24 cellular contexts compared by ENCODE assay signal in the genomic region with DNA sequence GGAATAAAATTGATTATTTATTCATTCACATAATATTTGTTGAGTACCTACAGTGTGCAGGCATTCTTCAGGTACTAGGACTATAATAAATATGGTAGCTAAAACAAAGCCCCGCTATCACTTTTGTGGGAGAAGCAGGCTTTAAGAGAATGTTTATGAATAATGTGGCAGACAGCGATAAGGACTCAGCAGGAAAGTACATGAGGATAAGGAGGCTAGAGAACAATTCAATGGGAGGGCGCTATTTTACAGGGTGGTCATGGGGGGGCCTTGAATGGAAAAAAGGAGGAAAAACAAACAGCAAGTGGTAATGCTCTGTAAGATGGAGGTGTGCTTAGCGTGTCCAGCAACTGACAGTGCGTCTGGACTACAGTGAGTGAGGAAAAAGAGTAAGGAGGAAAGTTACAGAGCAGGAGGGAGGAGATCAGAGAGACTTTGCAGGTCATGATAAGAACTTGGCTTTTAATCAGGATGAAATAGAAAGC.
DNase-seq lines count a peak whose midpoint lies in the region; ATAC-seq, FAIRE-seq and TF ChIP-seq lines count a peak whose summit lies in the region.
"Had no signal": no experiment of that assay in that cellular context is flagged by ENCODE, and none has a peak within 500 bp of the region (broad histone marks: within the 10 kb centered on the region; RNA-seq: fewer than 3 reads in every experiment).

No MANE protein-coding gene starts in this region.

- H3K4me3 Mint-ChIP-seq in astrocyte (ENCODE audit: unreplicated experiment): no peak overlapping the region
- H3K4me3 Mint-ChIP-seq: IgD-negative memory B cell had no signal

- H3K4me1 ChIP-seq in astrocyte (ENCODE audit: insufficient read depth, low read length) (peaks cover 3% of the 10 kb centered on the region), PC-3 (ENCODE audit: insufficient read depth, low read length) (no peaks in the 10 kb centered on the region), mucosa of descending colon (ENCODE audit: low read depth) (no peaks in the 10 kb centered on the region)

- H3K79me2 ChIP-seq in astrocyte (ENCODE audit: insufficient read depth, low read length): no peaks in the 10 kb centered on the region
- H3K79me2 ChIP-seq in PC-3 (ENCODE audit: low read length): no peaks in the 10 kb centered on the region

- DNase-seq in OCI-M2 (lab: John Stamatoyannopoulos, UW; ENCODE audit: unreplicated experiment) (peak; percentile 34), astrocyte (ENCODE audit: low read depth) (no peak), glomerular endothelial cell (ENCODE audit: extremely low read depth, low read depth, low spot score) (peak; percentile 54), PC-3 (no peak), mucosa of descending colon (no peak), cortex of kidney (lab: John Stamatoyannopoulos, UW) (no peak)
- DNase-seq: AML-193, DMS79, Kasumi-1, MG63, NCI-H1048, NCI-H1436 treated with DMSO at 0.1 percent for 48 hours, NCI-H2081, NCI-H2171 treated with DMSO at 0.1 percent for 48 hours, NCI-H446 treated with DMSO at 0.1 percent for 48 hours, SHP77, SK-N-SH had no signal

- no peaks in the 10 kb centered on the region for H4K20me1 ChIP-seq in astrocyte (ENCODE audit: insufficient read depth, low read length)
- no peaks in the 10 kb centered on the region for H4K20me1 ChIP-seq in PC-3 (ENCODE audit: low read length)

- peaks cover 1% of the 10 kb centered on the region for H3K36me3 Mint-ChIP-seq in astrocyte (ENCODE audit: low read depth, unreplicated experiment)
- H3K36me3 Mint-ChIP-seq: IgD-negative memory B cell had no signal

- no peaks in the 10 kb centered on the region for H3K27me3 Mint-ChIP-seq in astrocyte (ENCODE audit: low read depth, unreplicated experiment)

- no peaks in the 10 kb centered on the region for H3F3A ChIP-seq in PC-3 (ENCODE audit: low read length, unreplicated experiment)

- H3K27me3 ChIP-seq in astrocyte (ENCODE audit: insufficient read depth, low read length) (no peaks in the 10 kb centered on the region), PC-3 (ENCODE audit: low read length) (no peaks in the 10 kb centered on the region)
- H3K27me3 ChIP-seq: MG63 had no signal

- POLR2A ChIA-PET in PC-3 (lab: Charles Lee; ENCODE audit: unreplicated experiment): no interaction called here

- peaks cover 7% of the 10 kb centered on the region for H3K9me3 Mint-ChIP-seq in astrocyte (ENCODE audit: unreplicated experiment)

- no peak overlapping the region for H3K9ac ChIP-seq in astrocyte (ENCODE audit: low read length)
- H3K9ac ChIP-seq in PC-3 (ENCODE audit: low read length): no peak overlapping the region
- H3K9ac ChIP-seq: SK-N-SH had no signal

- no TSS peak for BruUV-seq in PC-3 (replicated peaks; lab: Mats Ljungman, UMichigan)

- peaks cover 5% of the 10 kb centered on the region for H3K4me1 Mint-ChIP-seq in astrocyte (ENCODE audit: low read depth, unreplicated experiment)
- H3K4me1 Mint-ChIP-seq: IgD-negative memory B cell had no signal

- H3K9me3 ChIP-seq in astrocyte (ENCODE audit: insufficient read depth, low read depth, low read length) (peaks cover 3% of the 10 kb centered on the region), PC-3 (ENCODE audit: low read length) (no peaks in the 10 kb centered on the region), mucosa of descending colon (peaks cover 3% of the 10 kb centered on the region)
- H3K9me3 ChIP-seq: MG63, SK-N-SH had no signal

- H3K27ac Mint-ChIP-seq in astrocyte (ENCODE audit: unreplicated experiment): no peak overlapping the region
- H3K27ac Mint-ChIP-seq: IgD-negative memory B cell had no signal

- ATAC-seq in HG03432 (IDR thresholded peaks at IDR 0.05; ENCODE audit: unreplicated experiment) (no peak), PC-3 (no peak), mucosa of descending colon (no peak)

- no peak for TF ChIP-seq CTCF in astrocyte (IDR thresholded peaks at IDR 0.05; ENCODE audit: insufficient read depth, low read depth, low read length)
- TF ChIP-seq CTCF in PC-3 (conservative IDR thresholded peaks at IDR 0.05; ENCODE audit: low read depth, low read length): no peak
- no peak for TF ChIP-seq CTCF in mucosa of descending colon (IDR thresholded peaks at IDR 0.05)

- intact Hi-C loops in PC-3 (cut with micrococcal nuclease): no loop called here
- intact Hi-C loops in mucosa of descending colon (cut with DNase I, micrococcal nuclease): no loop called here

- H3K4me2 ChIP-seq in astrocyte (ENCODE audit: low read length) (peak overlapping the region; percentile 54), PC-3 (ENCODE audit: low read length) (no peak overlapping the region)
- H3K4me2 ChIP-seq: SK-N-SH had no signal

- CTCF ChIA-PET in PC-3 (lab: Charles Lee): no interaction called here

- peak overlapping the region; percentile 26 for H2AFZ ChIP-seq in astrocyte (ENCODE audit: low read depth, low read length)
- no peak overlapping the region for H2AFZ ChIP-seq in PC-3 (ENCODE audit: low read length)

- H3K4me3 ChIP-seq in astrocyte (ENCODE audit: insufficient read depth, low read depth, low read length) (no peak overlapping the region), PC-3 (ENCODE audit: low read length) (no peak overlapping the region), mucosa of descending colon (no peak overlapping the region)
- H3K4me3 ChIP-seq: MG63 had no signal

- no peak for FAIRE-seq in astrocyte (lab: Jason Lieb, UNC)
- FAIRE-seq: GM12892, GM18507, H54, HTR-8/SVneo had no signal

- H3K36me3 ChIP-seq in astrocyte (ENCODE audit: insufficient read depth, low read length): no peaks in the 10 kb centered on the region
- H3K36me3 ChIP-seq in PC-3 (ENCODE audit: low read depth, low read length): no peaks in the 10 kb centered on the region
- no peaks in the 10 kb centered on the region for H3K36me3 ChIP-seq in mucosa of descending colon (ENCODE audit: low read depth)
- H3K36me3 ChIP-seq: MG63 had no signal

- H3K9me2 ChIP-seq in PC-3 (replicated peaks; ENCODE audit: low read length): no peaks in the 10 kb centered on the region
- H3K9me2 ChIP-seq: SK-N-SH had no signal

- H3K27ac ChIP-seq in astrocyte (ENCODE audit: low read depth, low read length) (no peak overlapping the region), PC-3 (ENCODE audit: low read length) (no peak overlapping the region)
- H3K27ac ChIP-seq: C4-2B had no signal

Comparison
In these comparisons a context has a peak if more than half of its experiments do, and no peak if none do; other contexts are left out.
1. DNase-seq: peak in OCI-M2 (single experiment) and glomerular endothelial cell (single experiment); none in astrocyte (single experiment), PC-3 (single experiment), mucosa of descending colon (0 of 3) and cortex of kidney (single experiment).